ENCODE assay signal across 8 cellular contexts in the genomic region with DNA sequence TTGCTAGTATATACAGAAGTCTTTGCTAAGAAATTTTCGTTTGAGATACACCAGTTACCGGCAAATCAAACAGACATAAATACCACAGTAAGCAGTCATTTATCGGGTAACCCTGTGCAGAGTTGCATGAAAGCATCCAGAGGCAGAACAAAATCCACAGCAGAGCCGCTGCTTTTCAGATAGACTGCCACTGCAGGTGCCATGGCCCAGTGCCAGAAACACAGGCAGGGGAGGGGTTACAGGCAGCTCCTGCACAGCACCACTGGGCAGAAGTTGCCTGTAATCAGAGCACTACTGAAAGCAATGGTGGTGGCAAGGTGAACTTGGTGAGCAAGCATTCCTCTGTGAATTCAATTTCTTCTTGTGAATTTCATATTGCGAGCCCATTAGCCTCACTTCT.
DNase-seq lines count a peak whose midpoint lies in the region; ATAC-seq and TF ChIP-seq lines count a peak whose summit lies in the region.

No MANE protein-coding gene starts in this region.

- no peak overlapping the region for H2AFZ ChIP-seq in hepatocyte

- no peaks in the 10 kb centered on the region for H3K27me3 ChIP-seq in hepatocyte

- H3K4me2 ChIP-seq in hepatocyte: no peak overlapping the region

- TF ChIP-seq CTCF in hepatocyte (IDR thresholded peaks at IDR 0.05; ENCODE audit: poor library complexity) (no peak), omental fat pad (IDR thresholded peaks at IDR 0.05) (no peak)

- H3K27ac Mint-ChIP-seq in activated T-cell treated with anti-CD3 and anti-CD28 coated beads, Interleukin-2, amount 50 U/mL, for 24 hours: no peak overlapping the region

- WGBS in hepatocyte (ENCODE audit: low lambda C conversion rate, missing lambda C conversion rate): 62% methylated on average over 5 of the region's 5 CpGs

- no peak overlapping the region for H3K4me3 ChIP-seq in hepatocyte

- H3K9me3 ChIP-seq in hepatocyte (ENCODE audit: low read depth): no peaks in the 10 kb centered on the region

- peaks cover 50% of the 10 kb centered on the region for H3K36me3 Mint-ChIP-seq in activated T-cell treated with anti-CD3 and anti-CD28 coated beads, Interleukin-2, amount 50 U/mL, for 24 hours (ENCODE audit: low read depth)

- no peaks in the 10 kb centered on the region for H3K36me3 ChIP-seq in hepatocyte (replicated peaks; ENCODE audit: insufficient read depth, low read depth)

- DNase-seq in activated T-cell treated with anti-CD3 and anti-CD28 coated beads, Interleukin-2, amount 50 U/mL, for 1 hour: peak; percentile 21
- DNase-seq in activated T-cell treated with anti-CD3 and anti-CD28 coated beads, Interleukin-2, amount 50 U/mL, for 24 hours: no peak
- DNase-seq in NCI-H748 (lab: John Stamatoyannopoulos, UW; ENCODE audit: unreplicated experiment) (peak; percentile 87), hepatocyte (ENCODE audit: low spot score) (peak; percentile 45), omental fat pad (ENCODE audit: low spot score) (no peak)
- no peak for DNase-seq in activated effector memory CD4-positive, alpha-beta T cell treated with anti-CD3 and anti-CD28 coated beads, Interleukin-2, amount 50 U/mL, for 16 hours
- no peak for DNase-seq in activated CD8-positive, alpha-beta memory T cell treated with anti-CD3 and anti-CD28 coated beads for 24 hours

- no peaks in the 10 kb centered on the region for H3K27me3 Mint-ChIP-seq in activated T-cell treated with anti-CD3 and anti-CD28 coated beads, Interleukin-2, amount 50 U/mL, for 24 hours

- H4K20me1 ChIP-seq in hepatocyte (ENCODE audit: insufficient read depth, poor library complexity, severe bottlenecking): no peaks in the 10 kb centered on the region

- ATAC-seq in HG03139 (IDR thresholded peaks at IDR 0.05; ENCODE audit: unreplicated experiment) (peak; percentile 67), omental fat pad (ENCODE audit: low FRiP score) (no peak)

- H3K4me3 Mint-ChIP-seq in activated T-cell treated with anti-CD3 and anti-CD28 coated beads, Interleukin-2, amount 50 U/mL, for 24 hours: no peak overlapping the region

- no peaks in the 10 kb centered on the region for H3K9me3 Mint-ChIP-seq in activated T-cell treated with anti-CD3 and anti-CD28 coated beads, Interleukin-2, amount 50 U/mL, for 24 hours

- H3K4me1 Mint-ChIP-seq in activated T-cell treated with anti-CD3 and anti-CD28 coated beads, Interleukin-2, amount 50 U/mL, for 24 hours (ENCODE audit: low read depth): peaks cover 10% of the 10 kb centered on the region

- H3K9me2 ChIP-seq in hepatocyte (replicated peaks; ENCODE audit: insufficient read depth): no peaks in the 10 kb centered on the region

- no peaks in the 10 kb centered on the region for H3K79me2 ChIP-seq in hepatocyte

- H3K27ac ChIP-seq in hepatocyte: no peak overlapping the region

- no peaks in the 10 kb centered on the region for H3K4me1 ChIP-seq in hepatocyte (ENCODE audit: insufficient read depth)

Comparison
In these comparisons a context has a peak if more than half of its experiments do, and no peak if none do; other contexts are left out.
1. DNase-seq: peak in activated T-cell treated with anti-CD3 and anti-CD28 coated beads, Interleukin-2, amount 50 U/mL, for 1 hour (single experiment), NCI-H748 (single experiment) and hepatocyte (single experiment); none in activated T-cell treated with anti-CD3 and anti-CD28 coated beads, Interleukin-2, amount 50 U/mL, for 24 hours (single experiment), activated effector memory CD4-positive, alpha-beta T cell treated with anti-CD3 and anti-CD28 coated beads, Interleukin-2, amount 50 U/mL, for 16 hours (single experiment), omental fat pad (single experiment) and activated CD8-positive, alpha-beta memory T cell treated with anti-CD3 and anti-CD28 coated beads for 24 hours (single experiment).